In the genomic region with DNA sequence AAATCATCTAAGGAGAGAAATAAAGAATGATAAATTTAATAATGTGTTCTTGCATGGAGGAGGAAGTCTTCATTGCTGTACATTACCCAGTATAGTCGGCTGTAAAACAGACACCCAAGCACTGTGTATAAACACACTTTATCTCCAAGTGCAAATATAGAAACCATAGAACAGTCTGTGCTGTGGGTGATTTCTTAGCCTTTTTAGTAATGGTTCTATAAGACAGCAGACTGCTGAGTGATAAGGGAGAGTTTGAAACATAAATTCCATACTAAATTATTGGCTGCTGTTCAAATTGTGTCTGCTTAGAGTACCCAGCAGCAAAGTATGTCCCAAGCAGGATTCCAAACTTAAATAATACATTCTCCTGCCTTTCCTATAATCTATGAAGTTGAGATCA, we compare ENCODE assay signal across 19 cellular contexts. TPM values are rescaled to one million over a fixed set of nuclear protein-coding genes. Genes with fewer than 3 reads are reported as not detected.
DNase-seq lines count a peak whose midpoint lies in the region; ATAC-seq, FAIRE-seq and TF ChIP-seq lines count a peak whose summit lies in the region.
"Had no signal": no experiment of that assay in that cellular context is flagged by ENCODE, and none has a peak within 500 bp of the region (broad histone marks: within the 10 kb centered on the region; RNA-seq: fewer than 3 reads in every experiment).

No MANE protein-coding gene starts in this region.

- no peak for TF ChIP-seq EP300 in stomach (IDR thresholded peaks at IDR 0.05)

- TF ChIP-seq CTCF in chondrocyte (IDR thresholded peaks at IDR 0.05) (no peak), left lung (IDR thresholded peaks at IDR 0.05) (no peak), stomach (IDR thresholded peaks at IDR 0.05) (no peak), pancreas (IDR thresholded peaks at IDR 0.05) (no peak)

- intact Hi-C loops in left lung (cut with DNase I) (no loop called here), stomach (cut with DNase I; ENCODE audit: low total_unique reads) (no loop called here), pancreas (cut with DNase I) (no loop called here)

- H3K4me1 Mint-ChIP-seq in chondrocyte (ENCODE audit: low read depth): peaks cover 53% of the 10 kb centered on the region
- H3K4me1 Mint-ChIP-seq: naive thymus-derived CD8-positive, alpha-beta T cell; stimulated activated naive CD8-positive, alpha-beta T cell treated with anti-CD3 and anti-CD28 coated beads, Interleukin-15, amount 100 ng/mL, for 72 hours had no signal

- peak overlapping the region; percentile 23 for H3K4me3 Mint-ChIP-seq in chondrocyte (ENCODE audit: unreplicated experiment)
- H3K4me3 Mint-ChIP-seq: activated CD8-positive, alpha-beta memory T cell treated with anti-CD3 and anti-CD28 coated beads, Interleukin-2, amount 10 ng/mL, durations not matched to agents 7 days and 5 days; naive thymus-derived CD8-positive, alpha-beta T cell; stimulated activated naive CD8-positive, alpha-beta T cell treated with anti-CD3 and anti-CD28 coated beads, Interleukin-15, amount 100 ng/mL, for 72 hours; T-helper 2 cell treated with Interferon-gamma antibody and Interleukin-4, amounts not matched to agents 5 μg/mL and 100 μg/mL, for 36 hours had no signal

- H3K36me3 ChIP-seq in left lung (no peaks in the 10 kb centered on the region), stomach (no peaks in the 10 kb centered on the region), pancreas (no peaks in the 10 kb centered on the region)
- H3K36me3 ChIP-seq: prostate gland had no signal

- no peak for FAIRE-seq in pancreas (lab: Jason Lieb, UNC)
- FAIRE-seq: H54 had no signal

- peak overlapping the region; percentile 87 for H3K27ac Mint-ChIP-seq in chondrocyte (ENCODE audit: unreplicated experiment)
- H3K27ac Mint-ChIP-seq: activated CD8-positive, alpha-beta memory T cell treated with anti-CD3 and anti-CD28 coated beads, Interleukin-2, amount 10 ng/mL, durations not matched to agents 7 days and 5 days; naive thymus-derived CD8-positive, alpha-beta T cell; stimulated activated naive CD8-positive, alpha-beta T cell treated with anti-CD3 and anti-CD28 coated beads, Interleukin-15, amount 100 ng/mL, for 72 hours; T-helper 2 cell treated with Interferon-gamma antibody and Interleukin-4, amounts not matched to agents 5 μg/mL and 100 μg/mL, for 36 hours had no signal

- WGBS in stomach, 5 donors: 9 to 20% (median 16%) methylated on average over 1 of the region's 1 CpG
- WGBS in pancreas, 2 donors: 15 to 16% methylated on average over 1 of the region's 1 CpG

- H3K27me3 ChIP-seq in left lung (peaks cover 0 to 5% of the 10 kb centered on the region in 2 donors), stomach (no peaks in the 10 kb centered on the region), pancreas (no peaks in the 10 kb centered on the region)

- ATAC-seq in left lung (peak; percentile 8), HG02678 (IDR thresholded peaks at IDR 0.05; ENCODE audit: unreplicated experiment) (no peak), pancreas (no peak)
- ATAC-seq: activated CD8-positive, alpha-beta memory T cell treated with anti-CD3 and anti-CD28 coated beads, Interleukin-2, amount 10 ng/mL, durations not matched to agents 7 days and 5 days; naive thymus-derived CD8-positive, alpha-beta T cell; stimulated activated naive CD8-positive, alpha-beta T cell treated with anti-CD3 and anti-CD28 coated beads, Interleukin-15, amount 100 ng/mL, for 72 hours had no signal

- no peaks in the 10 kb centered on the region for H3K9me3 Mint-ChIP-seq in chondrocyte (ENCODE audit: low read depth)
- H3K9me3 Mint-ChIP-seq: naive thymus-derived CD8-positive, alpha-beta T cell; stimulated activated naive CD8-positive, alpha-beta T cell treated with anti-CD3 and anti-CD28 coated beads, Interleukin-15, amount 100 ng/mL, for 72 hours; T-helper 2 cell treated with Interferon-gamma antibody and Interleukin-4, amounts not matched to agents 5 μg/mL and 100 μg/mL, for 36 hours had no signal

- H3K36me3 Mint-ChIP-seq in chondrocyte (ENCODE audit: low read depth): no peaks in the 10 kb centered on the region
- H3K36me3 Mint-ChIP-seq: naive thymus-derived CD8-positive, alpha-beta T cell had no signal

- H3K4me3 ChIP-seq in left lung (no peak overlapping the region), stomach (peak overlapping the region in 1 of 4 donors; percentile 8), pancreas (no peak overlapping the region)
- H3K4me3 ChIP-seq: prostate gland had no signal

- no peaks in the 10 kb centered on the region for H3K27me3 Mint-ChIP-seq in chondrocyte (ENCODE audit: low read depth)

- peaks cover 0 to 4% of the 10 kb centered on the region in 2 donors for H3K4me1 ChIP-seq in left lung
- peaks cover 0 to 38% (median 13%) of the 10 kb centered on the region in 4 donors for H3K4me1 ChIP-seq in stomach
- peaks cover 0 to 10% (median 9%) of the 10 kb centered on the region in 3 donors for H3K4me1 ChIP-seq in pancreas

- H3K27ac ChIP-seq in left lung (peak overlapping the region; percentile 39 to 88), stomach (peak overlapping the region in 3 of 5 donors; percentile 16 to 70 (median 48)), pancreas (no peak overlapping the region)
- H3K27ac ChIP-seq: prostate gland had no signal

- H3K9me3 ChIP-seq in left lung (no peaks in the 10 kb centered on the region), stomach (no peaks in the 10 kb centered on the region), pancreas (no peaks in the 10 kb centered on the region)
- H3K9me3 ChIP-seq: prostate gland had no signal

- no peak for TF ChIP-seq POLR2A in stomach (IDR thresholded peaks at IDR 0.05)

- DNase-seq in HuH-7 (ENCODE audit: low spot score) (peak; percentile 4), chondrocyte (ENCODE audit: low spot score) (no peak), left lung (no peak), stomach (no peak), activated gamma-delta T cell treated with Interleukin-2 at 50 U/mL for 16 hours (no peak), pancreas (no peak)
- DNase-seq in activated naive CD4-positive, alpha-beta T cell treated with anti-CD3 and anti-CD28 coated beads, Interleukin-2, amount 50 U/mL, for 16 hours: no peak
- DNase-seq: activated CD4-positive, alpha-beta T cell treated with anti-CD3 and anti-CD28 coated beads for 1 hour; activated CD8-positive, alpha-beta memory T cell treated with anti-CD3 and anti-CD28 coated beads, Interleukin-2, amount 10 ng/mL, durations not matched to agents 7 days and 5 days; activated gamma-delta T cell; naive thymus-derived CD8-positive, alpha-beta T cell; NCI-H146; NCI-H446; SIG-M5; stimulated activated naive CD8-positive, alpha-beta T cell treated with anti-CD3 and anti-CD28 coated beads, Interleukin-15, amount 100 ng/mL, for 72 hours had no signal

RNA-seq across cellular contexts. Expression of a gene that starts 4.6 kb away (rescaled TPM):
- total RNA-seq in chondrocyte: 0.51 to 7.1 TPM (median 7.0 TPM) in 3 replicates
- 10 to 100 TPM; 14.4 to 25.7 TPM for total RNA-seq in left lung
- total RNA-seq in stomach: 10 to 100 TPM in 3 of 5 donors, 1 to 10 TPM in 2; 2.6 to 29.8 (median 21.9) TPM
- polyA plus RNA-seq in stomach: 1 to 10 TPM in 1 of 3 donors, under 1 TPM in 2; 0.31 to 1.8 (median 0.37) TPM
- 1 to 10 TPM in 5 of 6 donors, under 1 TPM in 1; 0.88 to 3.6 (median 1.6) TPM for total RNA-seq in pancreas
- under 1 TPM; 0.33 to 0.87 TPM for polyA plus RNA-seq in pancreas
- total RNA-seq: activated CD8-positive, alpha-beta memory T cell treated with anti-CD3 and anti-CD28 coated beads, Interleukin-2, amount 10 ng/mL, durations not matched to agents 7 days and 5 days; naive thymus-derived CD8-positive, alpha-beta T cell had no signal

Comparison
In these comparisons a context has a peak if more than half of its experiments do, and no peak if none do; other contexts are left out.
1. H3K27ac ChIP-seq: peak in left lung (2 of 2) and stomach (3 of 5); none in pancreas (0 of 4).